Comparison of ENCODE assay signal across 1 cellular context in the genomic region with DNA sequence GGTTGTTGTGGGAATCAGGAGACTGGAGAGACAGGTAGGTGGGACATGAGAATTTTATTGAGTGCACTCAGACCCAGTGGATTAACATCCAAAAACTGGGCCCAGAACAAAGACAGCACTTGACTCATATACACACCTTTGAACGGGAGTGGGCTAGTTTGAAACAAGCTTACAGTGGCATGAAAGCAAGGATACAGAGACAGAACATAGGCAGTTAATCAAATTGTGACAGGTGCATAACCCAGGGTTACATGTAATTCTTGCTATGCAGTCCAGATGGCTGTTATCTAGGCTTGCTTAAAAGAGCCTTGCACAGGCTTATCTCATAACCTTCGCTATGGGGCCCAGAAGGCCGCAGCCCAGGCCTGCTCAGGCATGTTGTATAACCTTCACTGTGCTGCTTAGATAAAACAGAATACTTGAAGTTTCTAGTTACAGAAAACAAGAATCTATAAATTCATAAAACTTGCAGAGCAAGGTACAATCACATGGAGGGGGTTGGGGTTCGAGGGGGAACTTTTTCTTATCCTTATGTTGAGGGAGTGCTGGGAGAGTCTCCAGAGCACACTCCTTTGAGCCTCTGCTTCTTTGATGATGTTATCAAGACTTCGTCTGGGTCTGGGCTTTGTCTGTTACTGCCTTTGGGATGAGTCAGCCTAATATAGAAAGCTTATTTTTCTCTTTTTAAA.
TF ChIP-seq lines count a peak whose summit lies in the region.

No MANE protein-coding gene starts in this region.

TF ChIP-seq in K562, 482 proteins besides CTCF, POLR2A, EP300 and RAD21 (continued from another document and continues in another):
- TF ChIP-seq, protein P1, sequence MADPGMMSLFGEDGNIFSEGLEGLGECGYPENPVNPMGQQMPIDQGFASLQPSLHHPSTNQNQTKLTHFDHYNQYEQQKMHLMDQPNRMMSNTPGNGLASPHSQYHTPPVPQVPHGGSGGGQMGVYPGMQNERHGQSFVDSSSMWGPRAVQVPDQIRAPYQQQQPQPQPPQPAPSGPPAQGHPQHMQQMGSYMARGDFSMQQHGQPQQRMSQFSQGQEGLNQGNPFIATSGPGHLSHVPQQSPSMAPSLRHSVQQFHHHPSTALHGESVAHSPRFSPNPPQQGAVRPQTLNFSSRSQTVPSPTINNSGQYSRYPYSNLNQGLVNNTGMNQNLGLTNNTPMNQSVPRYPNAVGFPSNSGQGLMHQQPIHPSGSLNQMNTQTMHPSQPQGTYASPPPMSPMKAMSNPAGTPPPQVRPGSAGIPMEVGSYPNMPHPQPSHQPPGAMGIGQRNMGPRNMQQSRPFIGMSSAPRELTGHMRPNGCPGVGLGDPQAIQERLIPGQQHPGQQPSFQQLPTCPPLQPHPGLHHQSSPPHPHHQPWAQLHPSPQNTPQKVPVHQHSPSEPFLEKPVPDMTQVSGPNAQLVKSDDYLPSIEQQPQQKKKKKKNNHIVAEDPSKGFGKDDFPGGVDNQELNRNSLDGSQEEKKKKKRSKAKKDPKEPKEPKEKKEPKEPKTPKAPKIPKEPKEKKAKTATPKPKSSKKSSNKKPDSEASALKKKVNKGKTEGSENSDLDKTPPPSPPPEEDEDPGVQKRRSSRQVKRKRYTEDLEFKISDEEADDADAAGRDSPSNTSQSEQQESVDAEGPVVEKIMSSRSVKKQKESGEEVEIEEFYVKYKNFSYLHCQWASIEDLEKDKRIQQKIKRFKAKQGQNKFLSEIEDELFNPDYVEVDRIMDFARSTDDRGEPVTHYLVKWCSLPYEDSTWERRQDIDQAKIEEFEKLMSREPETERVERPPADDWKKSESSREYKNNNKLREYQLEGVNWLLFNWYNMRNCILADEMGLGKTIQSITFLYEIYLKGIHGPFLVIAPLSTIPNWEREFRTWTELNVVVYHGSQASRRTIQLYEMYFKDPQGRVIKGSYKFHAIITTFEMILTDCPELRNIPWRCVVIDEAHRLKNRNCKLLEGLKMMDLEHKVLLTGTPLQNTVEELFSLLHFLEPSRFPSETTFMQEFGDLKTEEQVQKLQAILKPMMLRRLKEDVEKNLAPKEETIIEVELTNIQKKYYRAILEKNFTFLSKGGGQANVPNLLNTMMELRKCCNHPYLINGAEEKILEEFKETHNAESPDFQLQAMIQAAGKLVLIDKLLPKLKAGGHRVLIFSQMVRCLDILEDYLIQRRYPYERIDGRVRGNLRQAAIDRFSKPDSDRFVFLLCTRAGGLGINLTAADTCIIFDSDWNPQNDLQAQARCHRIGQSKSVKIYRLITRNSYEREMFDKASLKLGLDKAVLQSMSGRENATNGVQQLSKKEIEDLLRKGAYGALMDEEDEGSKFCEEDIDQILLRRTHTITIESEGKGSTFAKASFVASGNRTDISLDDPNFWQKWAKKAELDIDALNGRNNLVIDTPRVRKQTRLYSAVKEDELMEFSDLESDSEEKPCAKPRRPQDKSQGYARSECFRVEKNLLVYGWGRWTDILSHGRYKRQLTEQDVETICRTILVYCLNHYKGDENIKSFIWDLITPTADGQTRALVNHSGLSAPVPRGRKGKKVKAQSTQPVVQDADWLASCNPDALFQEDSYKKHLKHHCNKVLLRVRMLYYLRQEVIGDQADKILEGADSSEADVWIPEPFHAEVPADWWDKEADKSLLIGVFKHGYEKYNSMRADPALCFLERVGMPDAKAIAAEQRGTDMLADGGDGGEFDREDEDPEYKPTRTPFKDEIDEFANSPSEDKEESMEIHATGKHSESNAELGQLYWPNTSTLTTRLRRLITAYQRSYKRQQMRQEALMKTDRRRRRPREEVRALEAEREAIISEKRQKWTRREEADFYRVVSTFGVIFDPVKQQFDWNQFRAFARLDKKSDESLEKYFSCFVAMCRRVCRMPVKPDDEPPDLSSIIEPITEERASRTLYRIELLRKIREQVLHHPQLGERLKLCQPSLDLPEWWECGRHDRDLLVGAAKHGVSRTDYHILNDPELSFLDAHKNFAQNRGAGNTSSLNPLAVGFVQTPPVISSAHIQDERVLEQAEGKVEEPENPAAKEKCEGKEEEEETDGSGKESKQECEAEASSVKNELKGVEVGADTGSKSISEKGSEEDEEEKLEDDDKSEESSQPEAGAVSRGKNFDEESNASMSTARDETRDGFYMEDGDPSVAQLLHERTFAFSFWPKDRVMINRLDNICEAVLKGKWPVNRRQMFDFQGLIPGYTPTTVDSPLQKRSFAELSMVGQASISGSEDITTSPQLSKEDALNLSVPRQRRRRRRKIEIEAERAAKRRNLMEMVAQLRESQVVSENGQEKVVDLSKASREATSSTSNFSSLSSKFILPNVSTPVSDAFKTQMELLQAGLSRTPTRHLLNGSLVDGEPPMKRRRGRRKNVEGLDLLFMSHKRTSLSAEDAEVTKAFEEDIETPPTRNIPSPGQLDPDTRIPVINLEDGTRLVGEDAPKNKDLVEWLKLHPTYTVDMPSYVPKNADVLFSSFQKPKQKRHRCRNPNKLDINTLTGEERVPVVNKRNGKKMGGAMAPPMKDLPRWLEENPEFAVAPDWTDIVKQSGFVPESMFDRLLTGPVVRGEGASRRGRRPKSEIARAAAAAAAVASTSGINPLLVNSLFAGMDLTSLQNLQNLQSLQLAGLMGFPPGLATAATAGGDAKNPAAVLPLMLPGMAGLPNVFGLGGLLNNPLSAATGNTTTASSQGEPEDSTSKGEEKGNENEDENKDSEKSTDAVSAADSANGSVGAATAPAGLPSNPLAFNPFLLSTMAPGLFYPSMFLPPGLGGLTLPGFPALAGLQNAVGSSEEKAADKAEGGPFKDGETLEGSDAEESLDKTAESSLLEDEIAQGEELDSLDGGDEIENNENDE (IDR thresholded peaks at IDR 0.05; ENCODE audit: low read depth, low read length) = no peak
- TF ChIP-seq FOSL1 (tag; conservative IDR thresholded peaks at IDR 0.05) (peak; percentile 53), MCM2 (IDR thresholded peaks at IDR 0.05; ENCODE audit: low read depth) (no peak), EP400 (IDR thresholded peaks at IDR 0.05) (no peak), CEBPB (tag; IDR thresholded peaks at IDR 0.05) (0 out of 2 replicates have a peak, but pooled peaks have one; percentile 39), CBX3 (IDR thresholded peaks at IDR 0.05; ENCODE audit: borderline replicate concordance in 1 of 2, low read length in 2 of 2) (peak; percentile 20 to 99), MCM3 (IDR thresholded peaks at IDR 0.05) (no peak), TCFL5 (CRISPR knock-in tag; conservative IDR thresholded peaks at IDR 0.05) (no peak), SMC3 (conservative IDR thresholded peaks at IDR 0.05; ENCODE audit: insufficient read depth, low read depth, low read length) (no peak), ZNF184 (CRISPR knock-in tag; IDR thresholded peaks at IDR 0.05) (no peak), ZNF79 (CRISPR knock-in tag; IDR thresholded peaks at IDR 0.05; ENCODE audit: low read depth) (no peak), SMARCC2 (IDR thresholded peaks at IDR 0.05; ENCODE audit: low read depth) (no peak; the same call in 1 of the 2 replicates), POU5F1 (IDR thresholded peaks at IDR 0.05; ENCODE audit: borderline replicate concordance, low read depth, low read length, partially characterized antibody) (no peak), FOS (IDR thresholded peaks at IDR 0.05; ENCODE audit: extremely low read depth, insufficient read length) (no peak), POLR3G (IDR thresholded peaks at IDR 0.05; ENCODE audit: extremely low read depth, insufficient read length, insufficient replicate concordance) (no peak), NUFIP1 (IDR thresholded peaks at IDR 0.05; ENCODE audit: partially characterized antibody) (no peak), ZNF408 (CRISPR knock-in tag; IDR thresholded peaks at IDR 0.05; ENCODE audit: low read depth) (no peak), IFI16 (CRISPR knock-in tag; IDR thresholded peaks at IDR 0.05) (no peak), CBX8 (IDR thresholded peaks at IDR 0.05; ENCODE audit: borderline replicate concordance, extremely low read depth, low read depth, low read length, poor library complexity, severe bottlenecking) (no peak), TCF3 (CRISPR knock-in tag; IDR thresholded peaks at IDR 0.05) (peak; percentile 97), ZNF644 (tag; IDR thresholded peaks at IDR 0.05; ENCODE audit: low read depth) (no peak), NONO (IDR thresholded peaks at IDR 0.05; ENCODE audit: low read depth in 2 of 2, low read length in 1 of 2) (no peak), ELF4 (CRISPR knock-in tag; IDR thresholded peaks at IDR 0.05) (no peak), NFRKB (IDR thresholded peaks at IDR 0.05; ENCODE audit: low read depth) (no peak), ESRRB (CRISPR knock-in tag; IDR thresholded peaks at IDR 0.05; ENCODE audit: borderline replicate concordance) (no peak), ZNF212 (CRISPR knock-in tag; IDR thresholded peaks at IDR 0.05) (no peak), TCF7L2 (IDR thresholded peaks at IDR 0.05; ENCODE audit: low read depth, low read length) (no peak), ZFP30 (CRISPR knock-in tag; IDR thresholded peaks at IDR 0.05; ENCODE audit: borderline replicate concordance) (no peak), ZNF253 (CRISPR knock-in tag; conservative IDR thresholded peaks at IDR 0.05) (no peak), ZNF217 (CRISPR knock-in tag; IDR thresholded peaks at IDR 0.05) (no peak), ZC3H11A (IDR thresholded peaks at IDR 0.05; ENCODE audit: low read depth, low read length) (no peak), XRCC4 (IDR thresholded peaks at IDR 0.05; ENCODE audit: extremely low read depth, insufficient read depth, insufficient read length) (no peak), MAFG (tag; conservative IDR thresholded peaks at IDR 0.05) (peak; percentile 56), SOX6 (IDR thresholded peaks at IDR 0.05) (peak; percentile 76)
- TF ChIP-seq, protein P2, sequence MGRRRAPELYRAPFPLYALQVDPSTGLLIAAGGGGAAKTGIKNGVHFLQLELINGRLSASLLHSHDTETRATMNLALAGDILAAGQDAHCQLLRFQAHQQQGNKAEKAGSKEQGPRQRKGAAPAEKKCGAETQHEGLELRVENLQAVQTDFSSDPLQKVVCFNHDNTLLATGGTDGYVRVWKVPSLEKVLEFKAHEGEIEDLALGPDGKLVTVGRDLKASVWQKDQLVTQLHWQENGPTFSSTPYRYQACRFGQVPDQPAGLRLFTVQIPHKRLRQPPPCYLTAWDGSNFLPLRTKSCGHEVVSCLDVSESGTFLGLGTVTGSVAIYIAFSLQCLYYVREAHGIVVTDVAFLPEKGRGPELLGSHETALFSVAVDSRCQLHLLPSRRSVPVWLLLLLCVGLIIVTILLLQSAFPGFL (CRISPR knock-in tag; IDR thresholded peaks at IDR 0.05) = no peak
- TF ChIP-seq, protein P3, sequence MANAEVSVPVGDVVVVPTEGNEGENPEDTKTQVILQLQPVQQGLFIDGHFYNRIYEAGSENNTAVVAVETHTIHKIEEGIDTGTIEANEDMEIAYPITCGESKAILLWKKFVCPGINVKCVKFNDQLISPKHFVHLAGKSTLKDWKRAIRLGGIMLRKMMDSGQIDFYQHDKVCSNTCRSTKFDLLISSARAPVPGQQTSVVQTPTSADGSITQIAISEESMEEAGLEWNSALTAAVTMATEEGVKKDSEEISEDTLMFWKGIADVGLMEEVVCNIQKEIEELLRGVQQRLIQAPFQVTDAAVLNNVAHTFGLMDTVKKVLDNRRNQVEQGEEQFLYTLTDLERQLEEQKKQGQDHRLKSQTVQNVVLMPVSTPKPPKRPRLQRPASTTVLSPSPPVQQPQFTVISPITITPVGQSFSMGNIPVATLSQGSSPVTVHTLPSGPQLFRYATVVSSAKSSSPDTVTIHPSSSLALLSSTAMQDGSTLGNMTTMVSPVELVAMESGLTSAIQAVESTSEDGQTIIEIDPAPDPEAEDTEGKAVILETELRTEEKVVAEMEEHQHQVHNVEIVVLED (CRISPR knock-in tag; IDR thresholded peaks at IDR 0.05) = no peak
- TF ChIP-seq, protein P4, sequence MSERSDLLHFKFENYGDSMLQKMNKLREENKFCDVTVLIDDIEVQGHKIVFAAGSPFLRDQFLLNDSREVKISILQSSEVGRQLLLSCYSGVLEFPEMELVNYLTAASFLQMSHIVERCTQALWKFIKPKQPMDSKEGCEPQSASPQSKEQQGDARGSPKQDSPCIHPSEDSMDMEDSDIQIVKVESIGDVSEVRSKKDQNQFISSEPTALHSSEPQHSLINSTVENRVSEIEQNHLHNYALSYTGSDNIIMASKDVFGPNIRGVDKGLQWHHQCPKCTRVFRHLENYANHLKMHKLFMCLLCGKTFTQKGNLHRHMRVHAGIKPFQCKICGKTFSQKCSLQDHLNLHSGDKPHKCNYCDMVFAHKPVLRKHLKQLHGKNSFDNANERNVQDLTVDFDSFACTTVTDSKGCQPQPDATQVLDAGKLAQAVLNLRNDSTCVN (CRISPR knock-in tag; IDR thresholded peaks at IDR 0.05) = no peak
- TF ChIP-seq, protein P5, sequence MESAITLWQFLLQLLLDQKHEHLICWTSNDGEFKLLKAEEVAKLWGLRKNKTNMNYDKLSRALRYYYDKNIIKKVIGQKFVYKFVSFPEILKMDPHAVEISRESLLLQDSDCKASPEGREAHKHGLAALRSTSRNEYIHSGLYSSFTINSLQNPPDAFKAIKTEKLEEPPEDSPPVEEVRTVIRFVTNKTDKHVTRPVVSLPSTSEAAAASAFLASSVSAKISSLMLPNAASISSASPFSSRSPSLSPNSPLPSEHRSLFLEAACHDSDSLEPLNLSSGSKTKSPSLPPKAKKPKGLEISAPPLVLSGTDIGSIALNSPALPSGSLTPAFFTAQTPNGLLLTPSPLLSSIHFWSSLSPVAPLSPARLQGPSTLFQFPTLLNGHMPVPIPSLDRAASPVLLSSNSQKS (CRISPR knock-in tag; IDR thresholded peaks at IDR 0.05) = no peak
- TF ChIP-seq, protein P6, sequence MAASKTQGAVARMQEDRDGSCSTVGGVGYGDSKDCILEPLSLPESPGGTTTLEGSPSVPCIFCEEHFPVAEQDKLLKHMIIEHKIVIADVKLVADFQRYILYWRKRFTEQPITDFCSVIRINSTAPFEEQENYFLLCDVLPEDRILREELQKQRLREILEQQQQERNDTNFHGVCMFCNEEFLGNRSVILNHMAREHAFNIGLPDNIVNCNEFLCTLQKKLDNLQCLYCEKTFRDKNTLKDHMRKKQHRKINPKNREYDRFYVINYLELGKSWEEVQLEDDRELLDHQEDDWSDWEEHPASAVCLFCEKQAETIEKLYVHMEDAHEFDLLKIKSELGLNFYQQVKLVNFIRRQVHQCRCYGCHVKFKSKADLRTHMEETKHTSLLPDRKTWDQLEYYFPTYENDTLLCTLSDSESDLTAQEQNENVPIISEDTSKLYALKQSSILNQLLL (CRISPR knock-in tag; IDR thresholded peaks at IDR 0.05; ENCODE audit: borderline replicate concordance) = no peak
- TF ChIP-seq, protein P7, sequence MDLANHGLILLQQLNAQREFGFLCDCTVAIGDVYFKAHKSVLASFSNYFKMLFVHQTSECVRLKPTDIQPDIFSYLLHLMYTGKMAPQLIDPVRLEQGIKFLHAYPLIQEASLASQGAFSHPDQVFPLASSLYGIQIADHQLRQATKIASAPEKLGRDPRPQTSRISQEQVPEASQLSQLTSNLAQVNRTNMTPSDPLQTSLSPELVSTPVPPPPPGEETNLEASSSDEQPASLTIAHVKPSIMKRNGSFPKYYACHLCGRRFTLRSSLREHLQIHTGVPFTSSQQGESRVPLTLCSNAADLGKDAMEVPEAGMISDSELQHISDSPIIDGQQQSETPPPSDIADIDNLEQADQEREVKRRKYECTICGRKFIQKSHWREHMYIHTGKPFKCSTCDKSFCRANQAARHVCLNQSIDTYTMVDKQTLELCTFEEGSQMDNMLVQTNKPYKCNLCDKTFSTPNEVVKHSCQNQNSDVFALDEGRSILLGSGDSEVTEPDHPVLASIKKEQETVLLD (IDR thresholded peaks at IDR 0.05) = no peak
